ENCODE assay signal across 20 cellular contexts in the genomic region with DNA sequence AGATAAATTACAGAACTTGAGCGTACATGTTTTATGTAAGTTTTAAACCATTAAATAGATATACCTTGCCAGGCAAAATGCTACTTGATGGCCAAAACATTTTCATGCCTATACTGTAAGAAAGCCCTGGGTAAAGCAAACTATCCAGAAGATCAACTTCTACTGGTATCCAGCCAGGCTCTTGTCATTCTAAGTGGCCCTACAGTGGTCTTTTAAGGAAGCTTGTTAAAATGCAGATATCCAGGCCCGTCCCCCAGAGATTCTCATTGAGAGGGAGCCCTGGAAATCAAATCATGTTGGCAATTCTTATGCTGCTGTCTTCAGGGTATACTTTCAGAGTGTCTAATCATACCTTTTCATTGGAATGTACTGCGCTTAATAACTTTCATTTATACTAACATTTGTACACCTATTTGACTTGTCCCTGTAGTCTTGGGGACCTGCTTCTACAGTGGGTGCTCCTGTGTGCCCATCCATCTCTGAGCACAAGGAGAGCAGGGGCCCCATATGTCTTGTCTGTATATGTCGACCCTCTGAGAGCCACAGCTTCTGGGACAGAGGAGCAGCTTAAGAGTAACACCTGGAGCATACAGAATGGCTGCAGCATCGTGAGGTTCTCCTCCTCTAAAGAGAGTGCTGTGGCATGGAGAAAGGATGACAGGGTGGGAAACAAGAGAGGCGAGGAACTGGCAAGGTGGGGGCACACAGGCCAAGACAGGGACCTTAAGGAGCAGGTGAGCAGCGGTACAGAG. TPM values are rescaled to one million over a fixed set of nuclear protein-coding genes. Genes with fewer than 3 reads are reported as not detected.
DNase-seq lines count a peak whose midpoint lies in the region; ATAC-seq lines count a peak whose summit lies in the region.
"Had no signal": no experiment of that assay in that cellular context is flagged by ENCODE, and none has a peak within 500 bp of the region (broad histone marks: within the 10 kb centered on the region; RNA-seq: fewer than 3 reads in every experiment).

No MANE protein-coding gene starts in this region.

- H3K4me3 Mint-ChIP-seq in activated T-cell treated with anti-CD3 and anti-CD28 coated beads, Interleukin-2, amount 50 U/mL, for 72 hours: no peak overlapping the region
- H3K4me3 Mint-ChIP-seq in activated CD8-positive, alpha-beta T cell treated with anti-CD3 and anti-CD28 coated beads, Interleukin-2, amount 10 ng/mL, durations not matched to agents 7 days and 5 days: no peak overlapping the region
- no peak overlapping the region for H3K4me3 Mint-ChIP-seq in stimulated activated naive B cell treated with anti-CD40 and anti-IgM and Interleukin-4, amounts not matched to agents 10 μg/mL and 1 μg/mL and 100 μg/mL, for 72 hours
- H3K4me3 Mint-ChIP-seq: nephron had no signal

- peaks cover 0 to 4% of the 10 kb centered on the region in 2 donors for H3K36me3 Mint-ChIP-seq in activated T-cell treated with anti-CD3 and anti-CD28 coated beads, Interleukin-2, amount 50 U/mL, for 72 hours (ENCODE audit: insufficient read depth in 2 of 2)
- H3K36me3 Mint-ChIP-seq in activated CD8-positive, alpha-beta T cell treated with anti-CD3 and anti-CD28 coated beads, Interleukin-2, amount 10 ng/mL, durations not matched to agents 7 days and 5 days (ENCODE audit: low read depth): peaks cover 5% of the 10 kb centered on the region
- H3K36me3 Mint-ChIP-seq in stimulated activated naive B cell treated with anti-CD40 and anti-IgM and Interleukin-4, amounts not matched to agents 10 μg/mL and 1 μg/mL and 100 μg/mL, for 72 hours: peaks cover 9 to 30% of the 10 kb centered on the region in 2 donors

- POLR2A ChIA-PET in activated CD8-positive, alpha-beta T cell treated with anti-CD3 and anti-CD28 coated beads, Interleukin-2, amount 10 ng/mL, durations not matched to agents 7 days and 5 days (lab: Charles Lee): no interaction called here

- peak overlapping the region; percentile 3 for H3K27ac Mint-ChIP-seq in activated T-cell treated with anti-CD3 and anti-CD28 coated beads, Interleukin-2, amount 50 U/mL, for 72 hours
- H3K27ac Mint-ChIP-seq in activated CD8-positive, alpha-beta T cell treated with anti-CD3 and anti-CD28 coated beads, Interleukin-2, amount 10 ng/mL, durations not matched to agents 7 days and 5 days: peak overlapping the region; percentile 10
- H3K27ac Mint-ChIP-seq in stimulated activated naive B cell treated with anti-CD40 and anti-IgM and Interleukin-4, amounts not matched to agents 10 μg/mL and 1 μg/mL and 100 μg/mL, for 72 hours: peak overlapping the region; percentile 53
- H3K27ac Mint-ChIP-seq: nephron had no signal

- ATAC-seq in activated T-cell treated with anti-CD3 and anti-CD28 coated beads, Interleukin-2, amount 50 U/mL, for 72 hours (replicated peaks in 1 of 2): no peak
- no peak for ATAC-seq in activated CD8-positive, alpha-beta T cell treated with anti-CD3 and anti-CD28 coated beads, Interleukin-2, amount 10 ng/mL, durations not matched to agents 7 days and 5 days
- no peak for ATAC-seq in stimulated activated naive B cell treated with anti-CD40 and anti-IgM and Interleukin-4, amounts not matched to agents 10 μg/mL and 1 μg/mL and 100 μg/mL, for 72 hours (replicated peaks)
- ATAC-seq: A549; heart left ventricle; stimulated activated naive CD8-positive, alpha-beta T cell treated with anti-CD3 and anti-CD28 coated beads, Interleukin-15, Interleukin-2, amounts not matched to agents 100 U/mL and 50 U/mL, for 24 hours had no signal

- no peaks in the 10 kb centered on the region for H3K9me3 ChIP-seq in iPS DF 6.9 (ENCODE audit: control insufficient read depth, insufficient read depth, low read length)
- H3K9me3 ChIP-seq: A549, ascending aorta, heart left ventricle, upper lobe of left lung had no signal

- peak overlapping the region; percentile 91 for H3K27ac ChIP-seq in iPS DF 6.9 (ENCODE audit: low read length)
- H3K27ac ChIP-seq: A549, ascending aorta, heart left ventricle, upper lobe of left lung had no signal

- H3K27me3 ChIP-seq in iPS DF 6.9 (ENCODE audit: control insufficient read depth, insufficient read depth, low read length): no peaks in the 10 kb centered on the region
- H3K27me3 ChIP-seq: ascending aorta, heart left ventricle, upper lobe of left lung had no signal

- no peaks in the 10 kb centered on the region for H3K9me3 Mint-ChIP-seq in activated T-cell treated with anti-CD3 and anti-CD28 coated beads, Interleukin-2, amount 50 U/mL, for 72 hours
- H3K9me3 Mint-ChIP-seq in activated CD8-positive, alpha-beta T cell treated with anti-CD3 and anti-CD28 coated beads, Interleukin-2, amount 10 ng/mL, durations not matched to agents 7 days and 5 days (ENCODE audit: insufficient read depth): no peaks in the 10 kb centered on the region
- no peaks in the 10 kb centered on the region for H3K9me3 Mint-ChIP-seq in stimulated activated naive B cell treated with anti-CD40 and anti-IgM and Interleukin-4, amounts not matched to agents 10 μg/mL and 1 μg/mL and 100 μg/mL, for 72 hours
- H3K9me3 Mint-ChIP-seq: nephron had no signal

- no CpG with 5 or more reads among the region's 7 CpGs for WGBS in iPS DF 6.9 (ENCODE audit: insufficient coverage, insufficient read length)

- no peak for DNase-seq in activated T-cell treated with anti-CD3 and anti-CD28 coated beads, Interleukin-2, amount 50 U/mL, for 72 hours
- no peak for DNase-seq in activated T-cell treated with anti-CD3 and anti-CD28 coated beads, Interleukin-2, amount 50 U/mL, for 1 hour
- DNase-seq in activated CD8-positive, alpha-beta T cell treated with anti-CD3 and anti-CD28 coated beads, Interleukin-2, amount 10 ng/mL, durations not matched to agents 7 days and 5 days: no peak
- DNase-seq in iPS DF 6.9 (ENCODE audit: low read depth, low spot score) (peak; percentile 48), SKM-1 treated with dmso at 0.1 percent for 144 hours (lab: John Stamatoyannopoulos, UW; ENCODE audit: unreplicated experiment) (no peak), DMS 273 treated with DMSO at 0.1 percent for 48 hours (lab: John Stamatoyannopoulos, UW) (no peak), NCI-H2081 (lab: John Stamatoyannopoulos, UW) (no peak)
- DNase-seq in stimulated activated naive B cell treated with anti-CD40 and anti-IgM and Interleukin-4, amounts not matched to agents 10 μg/mL and 1 μg/mL and 100 μg/mL, for 72 hours: no peak
- DNase-seq: activated gamma-delta T cell; C1 segment of cervical spinal cord; heart left ventricle; kidney glomerular epithelial cell; NCI-H1436 treated with DMSO at 0.1 percent for 48 hours; posterior cingulate gyrus; SHP77; stimulated activated naive CD8-positive, alpha-beta T cell treated with anti-CD3 and anti-CD28 coated beads, Interleukin-15, Interleukin-2, amounts not matched to agents 100 U/mL and 50 U/mL, for 24 hours; upper lobe of left lung had no signal

- CTCF ChIA-PET in activated CD8-positive, alpha-beta T cell treated with anti-CD3 and anti-CD28 coated beads, Interleukin-2, amount 10 ng/mL, durations not matched to agents 7 days and 5 days (lab: Charles Lee): interaction anchor here (0.7 to 1.4 kb wide), 2 partner anchors 9 to 91 kb away, joined by 3 to 4 read pairs; no protein-coding TSS in a partner anchor

- peaks cover 28% of the 10 kb centered on the region for H3K4me1 Mint-ChIP-seq in activated T-cell treated with anti-CD3 and anti-CD28 coated beads, Interleukin-2, amount 50 U/mL, for 72 hours (ENCODE audit: low read depth)
- H3K4me1 Mint-ChIP-seq in activated CD8-positive, alpha-beta T cell treated with anti-CD3 and anti-CD28 coated beads, Interleukin-2, amount 10 ng/mL, durations not matched to agents 7 days and 5 days (ENCODE audit: low read depth): peaks cover 16% of the 10 kb centered on the region
- peaks cover 28 to 39% of the 10 kb centered on the region in 2 donors for H3K4me1 Mint-ChIP-seq in stimulated activated naive B cell treated with anti-CD40 and anti-IgM and Interleukin-4, amounts not matched to agents 10 μg/mL and 1 μg/mL and 100 μg/mL, for 72 hours

- H3K4me3 ChIP-seq in iPS DF 6.9 (ENCODE audit: low read length): no peak overlapping the region
- H3K4me3 ChIP-seq: A549, ascending aorta, heart left ventricle, upper lobe of left lung had no signal

- H3K4me1 ChIP-seq in iPS DF 6.9 (ENCODE audit: control insufficient read depth, insufficient read depth, low read length): peaks cover 3% of the 10 kb centered on the region; the same call in 1 of the 2 replicates

- H3K27me3 Mint-ChIP-seq in activated T-cell treated with anti-CD3 and anti-CD28 coated beads, Interleukin-2, amount 50 U/mL, for 72 hours (ENCODE audit: low read depth): no peaks in the 10 kb centered on the region
- no peaks in the 10 kb centered on the region for H3K27me3 Mint-ChIP-seq in activated CD8-positive, alpha-beta T cell treated with anti-CD3 and anti-CD28 coated beads, Interleukin-2, amount 10 ng/mL, durations not matched to agents 7 days and 5 days (ENCODE audit: low read depth)
- no peaks in the 10 kb centered on the region for H3K27me3 Mint-ChIP-seq in stimulated activated naive B cell treated with anti-CD40 and anti-IgM and Interleukin-4, amounts not matched to agents 10 μg/mL and 1 μg/mL and 100 μg/mL, for 72 hours

- H3K36me3 ChIP-seq in iPS DF 6.9 (ENCODE audit: control insufficient read depth, insufficient read depth, low read length): no peaks in the 10 kb centered on the region; the same call in none of the 2 replicates

RNA-seq across cellular contexts. Expression of gene ANKFY1, which starts 43.6 kb away (rescaled TPM):
- total RNA-seq in activated T-cell treated with anti-CD3 and anti-CD28 coated beads, Interleukin-2, amount 50 U/mL, for 72 hours: 10 to 100 TPM; 36.4 to 37.9 TPM
- 10 to 100 TPM; 78.9 to 81.9 TPM for total RNA-seq in activated CD8-positive, alpha-beta T cell treated with anti-CD3 and anti-CD28 coated beads, Interleukin-2, amount 10 ng/mL, durations not matched to agents 7 days and 5 days

RNA-seq across cellular contexts. Expression of gene UBE2G1, which starts 59.1 kb away (rescaled TPM):
- total RNA-seq in activated T-cell treated with anti-CD3 and anti-CD28 coated beads, Interleukin-2, amount 50 U/mL, for 72 hours: 10 to 100 TPM; 64.2 to 64.3 TPM
- 10 to 100 TPM; 69.1 TPM for total RNA-seq in activated CD8-positive, alpha-beta T cell treated with anti-CD3 and anti-CD28 coated beads, Interleukin-2, amount 10 ng/mL, durations not matched to agents 7 days and 5 days

Comparison
In these comparisons a context has a peak if more than half of its experiments do, and no peak if none do; other contexts are left out.
1. H3K27ac Mint-ChIP-seq: peak in every context shown above with its lines; median percentile 53 in stimulated activated naive B cell treated with anti-CD40 and anti-IgM and Interleukin-4, amounts not matched to agents 10 μg/mL and 1 μg/mL and 100 μg/mL, for 72 hours; 10 in activated CD8-positive, alpha-beta T cell treated with anti-CD3 and anti-CD28 coated beads, Interleukin-2, amount 10 ng/mL, durations not matched to agents 7 days and 5 days; 3 in activated T-cell treated with anti-CD3 and anti-CD28 coated beads, Interleukin-2, amount 50 U/mL, for 72 hours.